11 cellular contexts compared by ENCODE assay signal in the genomic region with DNA sequence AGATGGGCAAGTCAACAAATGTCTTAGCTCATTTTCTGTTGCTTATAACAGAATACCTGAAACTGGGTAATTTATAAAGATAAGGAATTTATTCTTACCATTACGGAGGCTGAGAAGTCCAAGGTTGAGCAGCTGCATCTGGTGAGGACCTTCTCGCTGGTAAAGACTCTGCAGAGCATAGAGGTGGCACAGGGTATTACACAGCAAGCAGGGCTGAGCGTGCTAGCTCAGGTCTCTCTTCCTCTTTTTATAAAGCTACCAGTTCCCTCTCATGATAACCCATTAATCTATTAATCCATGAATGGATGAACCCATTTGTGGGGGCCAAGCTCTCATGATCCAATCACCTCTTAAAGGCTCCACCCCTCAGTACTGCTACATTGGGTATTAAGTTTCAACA.
DNase-seq lines count a peak whose midpoint lies in the region; ATAC-seq and TF ChIP-seq lines count a peak whose summit lies in the region.
"Had no signal": no experiment of that assay in that cellular context is flagged by ENCODE, and none has a peak within 500 bp of the region (broad histone marks: within the 10 kb centered on the region; RNA-seq: fewer than 3 reads in every experiment).

No MANE protein-coding gene starts in this region.

- no peak overlapping the region for H2AFZ ChIP-seq in neural progenitor cell (replicated peaks)

- ATAC-seq in GM19395 (IDR thresholded peaks at IDR 0.05; ENCODE audit: unreplicated experiment) (peak; percentile 76), HG03280 (IDR thresholded peaks at IDR 0.05; ENCODE audit: unreplicated experiment) (peak; percentile 85), lower lobe of right lung (no peak)
- ATAC-seq: foreskin keratinocyte had no signal

- H3K9me3 ChIP-seq in lower lobe of right lung = no peaks in the 10 kb centered on the region
- no peaks in the 10 kb centered on the region for H3K9me3 ChIP-seq in neural progenitor cell (ENCODE audit: low read depth)

- no peaks in the 10 kb centered on the region for H3K9me3 Mint-ChIP-seq in neural progenitor cell

- intact Hi-C loops in lower lobe of right lung (cut with DNase I) = no loop called here

- no peaks in the 10 kb centered on the region for H4K20me1 ChIP-seq in neural progenitor cell (ENCODE audit: low read depth)

- H3K4me3 ChIP-seq in lower lobe of right lung (no peak overlapping the region), neural progenitor cell (no peak overlapping the region)

- peak; percentile 4 for DNase-seq in GF-D8 (lab: John Stamatoyannopoulos, UW)
- DNase-seq in SKM-1 treated with dmso at 0.1 percent for 144 hours (lab: John Stamatoyannopoulos, UW; ENCODE audit: unreplicated experiment) = peak; percentile 50
- no peak for DNase-seq in lower lobe of right lung
- no peak for DNase-seq in GM10266 (ENCODE audit: extremely low spot score)
- no peak for DNase-seq in neural progenitor cell (ENCODE audit: low spot score)
- DNase-seq in LoVo (ENCODE audit: low spot score) = no peak
- DNase-seq: foreskin keratinocyte; NCI-H748 treated with DMSO at 0.1 percent for 48 hours; stimulated activated naive CD4-positive, alpha-beta T cell had no signal

- H3K36me3 Mint-ChIP-seq in neural progenitor cell = no peaks in the 10 kb centered on the region

- no peak overlapping the region for H3K27ac Mint-ChIP-seq in neural progenitor cell

- no peaks in the 10 kb centered on the region for H3K79me2 ChIP-seq in neural progenitor cell (ENCODE audit: low read depth)

- H3K36me3 ChIP-seq in lower lobe of right lung (no peaks in the 10 kb centered on the region), neural progenitor cell (no peaks in the 10 kb centered on the region)

- no peak overlapping the region for H3K4me3 Mint-ChIP-seq in neural progenitor cell

- no peak overlapping the region for H3K27ac ChIP-seq in lower lobe of right lung
- no peak overlapping the region for H3K27ac ChIP-seq in neural progenitor cell
- H3K27ac ChIP-seq: foreskin keratinocyte had no signal

- H3K27me3 Mint-ChIP-seq in neural progenitor cell (ENCODE audit: insufficient read depth, low read depth) = peaks cover 2% of the 10 kb centered on the region

- no peaks in the 10 kb centered on the region for H3K27me3 ChIP-seq in lower lobe of right lung (ENCODE audit: low read depth)
- H3K27me3 ChIP-seq in neural progenitor cell = no peaks in the 10 kb centered on the region
- H3K27me3 ChIP-seq: foreskin keratinocyte had no signal

- TF ChIP-seq CTCF in lower lobe of right lung (IDR thresholded peaks at IDR 0.05) = no peak
- no peak for TF ChIP-seq CTCF in GM10266 (IDR thresholded peaks at IDR 0.05; ENCODE audit: control insufficient read depth, insufficient read depth, low read depth, missing control alignments)
- no peak for TF ChIP-seq CTCF in neural progenitor cell (IDR thresholded peaks at IDR 0.05)

- H3K4me2 ChIP-seq in neural progenitor cell = no peak overlapping the region

- H3K4me1 ChIP-seq in lower lobe of right lung = no peaks in the 10 kb centered on the region
- no peaks in the 10 kb centered on the region for H3K4me1 ChIP-seq in neural progenitor cell
- H3K4me1 ChIP-seq: foreskin keratinocyte had no signal

- H3K9ac ChIP-seq in neural progenitor cell = no peak overlapping the region

- H3K4me1 Mint-ChIP-seq in neural progenitor cell = peaks cover 6% of the 10 kb centered on the region

- H3F3A ChIP-seq in neural progenitor cell (ENCODE audit: low read depth) = no peaks in the 10 kb centered on the region

Comparison
In these comparisons a context has a peak if more than half of its experiments do, and no peak if none do; other contexts are left out.
1. DNase-seq: peak in GF-D8 (single experiment) and SKM-1 treated with dmso at 0.1 percent for 144 hours (single experiment); none in lower lobe of right lung (single experiment), GM10266 (single experiment), neural progenitor cell (single experiment) and LoVo (single experiment).
2. ATAC-seq: peak in GM19395 (single experiment) and HG03280 (single experiment); none in lower lobe of right lung (0 of 2).